Comparison of ENCODE assay signal across 6 cellular contexts in genomic region chr10:2958659-2959058, GRCh38.
"Had no signal": no experiment of that assay in that cellular context is flagged by ENCODE, and none has a peak within 500 bp of the region (broad histone marks: within the 10 kb centered on the region; RNA-seq: fewer than 3 reads in every experiment).

No MANE protein-coding gene starts in this region.

- DNase-seq: GOT3, H7, HCEC 1CT, IMR-90 had no signal

- ATAC-seq: K562 had no signal

- H3K27ac ChIP-seq: HL-60 had no signal

- H3K4me3 ChIP-seq: K562 had no signal
